In genomic region chr6:52815167-52816092, GRCh38 we compare ENCODE assay signal across 8 cellular contexts. TPM values are rescaled to one million over a fixed set of nuclear protein-coding genes. Genes with fewer than 3 reads are reported as not detected.
DNase-seq lines count a peak whose midpoint lies in the region; ATAC-seq and TF ChIP-seq lines count a peak whose summit lies in the region.

No MANE protein-coding gene starts in this region.

- H3K9me2 ChIP-seq in neural cell (ENCODE audit: insufficient read depth, low read length): no peaks in the 10 kb centered on the region

- H4K20me1 ChIP-seq in neural cell (ENCODE audit: insufficient read depth): no peaks in the 10 kb centered on the region

- no peak overlapping the region for H3K9ac ChIP-seq in neural cell (ENCODE audit: low read length)

- intact Hi-C loops in esophagus squamous epithelium (cut with DNase I): loop anchor here (10.0 kb wide), 1 partner anchor 239 kb away; no protein-coding TSS in a partner anchor

- WGBS in esophagus squamous epithelium, 2 donors: 21 to 36% methylated on average over 9 to 15 of the region's 15 CpGs

- no peaks in the 10 kb centered on the region for H3K36me3 ChIP-seq in esophagus squamous epithelium
- H3K36me3 ChIP-seq in neural cell (ENCODE audit: insufficient read depth, low read length): no peaks in the 10 kb centered on the region

- H3K27me3 ChIP-seq in esophagus squamous epithelium (no peaks in the 10 kb centered on the region), neural cell (ENCODE audit: insufficient read depth, low read depth, low read length) (no peaks in the 10 kb centered on the region)

- DNase-seq in AG10803 (ENCODE audit: low read depth) (peak; percentile 46), NCI-H526 treated with DMSO at 0.1 percent for 48 hours (lab: John Stamatoyannopoulos, UW) (peak; percentile 11), esophagus squamous epithelium (lab: John Stamatoyannopoulos, UW) (no peak), SIG-M5 treated with dmso at 0.1 percent for 504 hours (lab: John Stamatoyannopoulos, UW; ENCODE audit: unreplicated experiment) (no peak)
- peak; percentile 5 for DNase-seq in activated CD8-positive, alpha-beta memory T cell treated with anti-CD3 and anti-CD28 coated beads, Interleukin-2, amount 50 U/mL, for 24 hours (ENCODE audit: extremely low read depth)

- no peak for TF ChIP-seq EP300 in neural cell (conservative IDR thresholded peaks at IDR 0.05; ENCODE audit: poor library complexity, severe bottlenecking)

- TF ChIP-seq POLR2A in esophagus squamous epithelium (IDR thresholded peaks at IDR 0.05): no peak

- no peak overlapping the region for H2AFZ ChIP-seq in neural cell (ENCODE audit: low read depth, low read length)

- H3K4me3 ChIP-seq in AG10803 (ENCODE audit: low read length): no peak overlapping the region
- no peak overlapping the region for H3K4me3 ChIP-seq in esophagus squamous epithelium
- H3K4me3 ChIP-seq in neural cell (ENCODE audit: low read length): no peak overlapping the region

- no peak overlapping the region for H3K4me2 ChIP-seq in neural cell (ENCODE audit: low read length)

- no peaks in the 10 kb centered on the region for H3F3A ChIP-seq in neural cell (ENCODE audit: insufficient read depth, low read length, poor library complexity, severe bottlenecking)

- peak; percentile 71 for TF ChIP-seq CTCF in AG10803 (conservative IDR thresholded peaks at IDR 0.05; ENCODE audit: low read length)
- TF ChIP-seq CTCF in esophagus squamous epithelium (IDR thresholded peaks at IDR 0.05): peak in 5 of 6 experiments; percentile 56 to 69 (median 60)
- peak; percentile 34 for TF ChIP-seq CTCF in neural cell (IDR thresholded peaks at IDR 0.05; ENCODE audit: poor library complexity, severe bottlenecking)

- peak; percentile 73 for ATAC-seq in GM18858 (IDR thresholded peaks at IDR 0.05; ENCODE audit: unreplicated experiment)
- peak; percentile 77 for ATAC-seq in HG03045 (IDR thresholded peaks at IDR 0.05; ENCODE audit: unreplicated experiment)

- H3K4me1 ChIP-seq in esophagus squamous epithelium: peaks cover 0 to 7% (median 0%) of the 10 kb centered on the region in 3 donors

- no peaks in the 10 kb centered on the region for H3K79me2 ChIP-seq in neural cell (replicated peaks; ENCODE audit: insufficient read depth, low read length)

- H3K27ac ChIP-seq in esophagus squamous epithelium (no peak overlapping the region), neural cell (ENCODE audit: low read length) (no peak overlapping the region)

- no peak for TF ChIP-seq RAD21 in neural cell (conservative IDR thresholded peaks at IDR 0.05)

- no peaks in the 10 kb centered on the region for H3K9me3 ChIP-seq in esophagus squamous epithelium
- H3K9me3 ChIP-seq in neural cell (ENCODE audit: low read length): no peaks in the 10 kb centered on the region

TF ChIP-seq in neural cell, 6 proteins besides CTCF, POLR2A, EP300 and RAD21:
- TF ChIP-seq TAF1 (IDR thresholded peaks at IDR 0.05; ENCODE audit: low read depth) (no peak), SMC3 (conservative IDR thresholded peaks at IDR 0.05; ENCODE audit: poor library complexity) (no peak), MXI1 (conservative IDR thresholded peaks at IDR 0.05; ENCODE audit: poor library complexity, severe bottlenecking) (no peak), EZH2 (IDR thresholded peaks at IDR 0.05; ENCODE audit: borderline replicate concordance, insufficient read depth, low read length, poor library complexity, severe bottlenecking) (no peak)

RNA-seq across cellular contexts. Expression of gene GSTA1, which starts 11.8 kb away (rescaled TPM):
- total RNA-seq in esophagus squamous epithelium: 10 to 100 TPM in 1 of 4 donors, 1 to 10 TPM in 1, under 1 TPM in 1, not detected in 1; 0.44 to 16.1 (median 8.6) TPM
- 0.86 TPM in 1 of 2 replicates, not detected in the other for polyA plus RNA-seq in neural cell
- polyA minus RNA-seq in neural cell: 0.69 TPM in 1 of 2 replicates, not detected in the other

RNA-seq across cellular contexts. Expression of gene GSTA5, which starts 25.2 kb away (rescaled TPM):
- not detected for total RNA-seq in esophagus squamous epithelium
- polyA plus RNA-seq in neural cell: not detected in 2 replicates
- polyA minus RNA-seq in neural cell: not detected in 2 replicates

RNA-seq across cellular contexts. Expression of gene GSTA2, which starts 52.2 kb away (rescaled TPM):
- total RNA-seq in esophagus squamous epithelium: not detected
- not detected in 2 replicates for polyA plus RNA-seq in neural cell
- not detected in 2 replicates for polyA minus RNA-seq in neural cell

Comparison
In these comparisons a context has a peak if more than half of its experiments do, and no peak if none do; other contexts are left out.
1. DNase-seq: peak in AG10803 (single experiment), NCI-H526 treated with DMSO at 0.1 percent for 48 hours (single experiment) and activated CD8-positive, alpha-beta memory T cell treated with anti-CD3 and anti-CD28 coated beads, Interleukin-2, amount 50 U/mL, for 24 hours (single experiment); none in esophagus squamous epithelium (single experiment) and SIG-M5 treated with dmso at 0.1 percent for 504 hours (single experiment).
2. Peak in every context shown above with its lines, with median percentiles within 50 percentile points of each other: CTCF ChIP-seq.